ENCODE assay signal across 8 cellular contexts in the genomic region with DNA sequence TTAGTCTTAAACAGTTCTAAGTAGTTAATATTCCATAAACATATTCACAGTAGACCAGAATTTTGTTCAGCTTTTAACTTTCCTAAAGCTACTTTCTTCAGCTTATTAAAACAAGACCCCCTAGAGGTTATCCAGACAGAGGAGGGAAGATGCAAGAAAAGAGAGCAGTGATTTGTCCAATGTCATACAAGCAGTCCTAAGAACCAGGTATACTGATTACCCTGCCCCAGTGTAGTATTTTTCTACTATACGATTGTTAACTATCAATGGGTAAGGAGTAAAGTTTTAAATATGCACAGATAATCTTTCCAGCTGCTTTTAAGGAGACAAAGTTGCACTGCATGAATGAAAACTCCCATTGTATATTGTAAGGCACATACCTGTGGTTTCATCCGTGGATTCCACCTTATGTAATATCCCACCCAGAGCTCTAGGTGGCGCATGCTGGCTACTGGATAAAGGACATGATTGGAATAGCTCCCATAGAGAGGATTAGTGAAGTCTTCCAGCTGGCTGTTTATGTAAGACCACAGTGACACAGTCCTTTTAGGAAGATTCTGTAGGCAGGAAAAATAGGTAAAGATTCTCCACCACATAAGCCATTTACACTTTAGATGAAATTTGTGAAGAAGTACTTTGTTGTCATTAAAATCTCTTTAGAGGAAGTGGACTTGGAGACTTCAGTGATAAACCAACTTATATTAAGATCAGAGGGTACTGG. TPM values are rescaled to one million over a fixed set of nuclear protein-coding genes. Genes with fewer than 3 reads are reported as not detected.
DNase-seq lines count a peak whose midpoint lies in the region; ATAC-seq, FAIRE-seq and TF ChIP-seq lines count a peak whose summit lies in the region.

No MANE protein-coding gene starts in this region.

- no peak overlapping the region for H3K27ac ChIP-seq in VCaP
- peak overlapping the region; percentile 14 for H3K27ac ChIP-seq in mammary epithelial cell (ENCODE audit: insufficient read depth, low read depth, low read length)
- H3K27ac ChIP-seq in keratinocyte (ENCODE audit: control insufficient read depth, insufficient read depth, low read length): peak overlapping the region; percentile 11

- no peaks in the 10 kb centered on the region for H3K4me1 ChIP-seq in mammary epithelial cell (ENCODE audit: insufficient read depth, low read length)
- peaks cover 13% of the 10 kb centered on the region for H3K4me1 ChIP-seq in keratinocyte (ENCODE audit: control insufficient read depth, extremely low read depth, insufficient read depth, low read length)

- H3K4me3 ChIP-seq in mammary epithelial cell (replicated peaks in 1 of 3; ENCODE audit: insufficient read depth in 1 of 3, low read depth in 2 of 3, low read length in 3 of 3): no peak overlapping the region
- H3K4me3 ChIP-seq in keratinocyte (ENCODE audit: control insufficient read depth in 2 of 3, extremely low read depth in 1 of 3, insufficient read depth in 2 of 3, low read depth in 1 of 3, low read length in 3 of 3): no peak overlapping the region

- peak; percentile 87 for DNase-seq in AG08395 (ENCODE audit: low spot score)
- peak; percentile 63 for DNase-seq in NCI-H2107 treated with DMSO at 0.1 percent for 48 hours (lab: John Stamatoyannopoulos, UW; ENCODE audit: unreplicated experiment)
- DNase-seq in mammary epithelial cell: peak; percentile 81
- peak; percentile 23 for DNase-seq in keratinocyte (ENCODE audit: low read depth, low spot score)
- DNase-seq in stimulated activated CD4-positive, alpha-beta T cell treated with anti-CD3 and anti-CD28 coated beads, Interleukin-1b, Interleukin-23, amount 100 ng/mL, for 4 hours (ENCODE audit: low read depth in 2 of 2): peak; percentile 18 to 44

- H3K9me3 ChIP-seq in mammary epithelial cell (replicated peaks; ENCODE audit: insufficient read depth, low read length): no peaks in the 10 kb centered on the region
- no peaks in the 10 kb centered on the region for H3K9me3 ChIP-seq in keratinocyte (ENCODE audit: control insufficient read depth, low read depth, low read length)

- H2AFZ ChIP-seq in mammary epithelial cell (ENCODE audit: low read depth, low read length) (no peak overlapping the region), keratinocyte (ENCODE audit: control insufficient read depth, low read length) (no peak overlapping the region)

- TF ChIP-seq CTCF in VCaP (conservative IDR thresholded peaks at IDR 0.05) (peak; percentile 95), mammary epithelial cell (conservative IDR thresholded peaks at IDR 0.05 in 1 of 2, IDR thresholded peaks at IDR 0.05 in 1 of 2; ENCODE audit: extremely low read depth in 1 of 2, insufficient read depth in 1 of 2, low read depth in 1 of 2, low read length in 2 of 2) (peak; percentile 93 to 98), keratinocyte (optimal IDR thresholded peaks at IDR 0.05 in 1 of 3, IDR thresholded peaks at IDR 0.05 in 1 of 3, conservative IDR thresholded peaks at IDR 0.05 in 1 of 3; ENCODE audit: extremely low read depth in 1 of 3, insufficient read depth in 2 of 3, low read length in 3 of 3) (peak; percentile 80 to 93 (median 84))

- no TSS peak for BruUV-seq in mammary epithelial cell (replicated peaks; lab: Mats Ljungman, UMichigan)

- H3K79me2 ChIP-seq in mammary epithelial cell (ENCODE audit: insufficient read depth, low read length) (no peaks in the 10 kb centered on the region), keratinocyte (ENCODE audit: control insufficient read depth, insufficient read depth, low read length) (no peaks in the 10 kb centered on the region)

- 0% methylated on average over 3 of the region's 3 CpGs for WGBS in mammary epithelial cell (ENCODE audit: low coverage, missing lambda C conversion rate)

- H3K9ac ChIP-seq in mammary epithelial cell (ENCODE audit: insufficient read depth, low read length) (no peak overlapping the region), keratinocyte (ENCODE audit: control insufficient read depth, extremely low read depth, insufficient read depth, low read length) (no peak overlapping the region)

- intact Hi-C loops in mammary epithelial cell (cut with micrococcal nuclease): loop anchor here (1.0 to 5.0 kb wide), 6 partner anchors 132 to 685 kb away; a partner anchor contains a TSS

- FAIRE-seq in keratinocyte (lab: Jason Lieb, UNC): peak; percentile 94

- no peaks in the 10 kb centered on the region for H3K9me1 ChIP-seq in keratinocyte (ENCODE audit: control insufficient read depth, extremely low read depth, insufficient read depth, low read length)

- in situ Hi-C loops in mammary epithelial cell (cut with MboI; ENCODE audit: low sequenced_read_pairs in 2 of 2): loop anchor here (25.0 kb wide), 2 partner anchors 201 to 551 kb away; a partner anchor contains a TSS

- CTCF ChIA-PET in mammary epithelial cell (lab: Charles Lee; ENCODE audit: low non-redundant PET): interaction anchor here (0.5 to 1.7 kb wide), 4 partner anchors 13 to 1305 kb away, joined by 3 to 16 read pairs (median 3); a partner anchor contains a TSS

- H3K4me2 ChIP-seq in mammary epithelial cell (ENCODE audit: insufficient read depth, low read depth, low read length): no peak overlapping the region
- no peak overlapping the region for H3K4me2 ChIP-seq in keratinocyte (ENCODE audit: control insufficient read depth, extremely low read depth, insufficient read depth, low read depth, low read length)

- peaks cover 22% of the 10 kb centered on the region for H3K36me3 ChIP-seq in mammary epithelial cell (ENCODE audit: insufficient read depth, low read length)
- H3K36me3 ChIP-seq in keratinocyte (ENCODE audit: control insufficient read depth in 2 of 2, extremely low read depth in 1 of 2, insufficient read depth in 2 of 2, low read length in 2 of 2): peaks cover 6 to 14% of the 10 kb centered on the region in 2 experiments

- peak; percentile 95 for ATAC-seq in GM18519 (IDR thresholded peaks at IDR 0.05; ENCODE audit: low FRiP score, unreplicated experiment)
- ATAC-seq in HG03066 (IDR thresholded peaks at IDR 0.05; ENCODE audit: low read depth, unreplicated experiment): peak; percentile 83

- dilution Hi-C loops in mammary epithelial cell (cut with HindIII; ENCODE audit: low sequenced_read_pairs): no loop called here
- dilution Hi-C loops in keratinocyte (cut with MboI; ENCODE audit: extremely low pct_ligation_motif_present, low sequenced_read_pairs): no loop called here

- no peaks in the 10 kb centered on the region for H4K20me1 ChIP-seq in mammary epithelial cell (ENCODE audit: insufficient read depth, low read length)
- no peaks in the 10 kb centered on the region for H4K20me1 ChIP-seq in keratinocyte (ENCODE audit: control insufficient read depth, extremely low read depth, insufficient read depth, low read length)

- H3K27me3 ChIP-seq in mammary epithelial cell (ENCODE audit: insufficient read depth, low read length) (no peaks in the 10 kb centered on the region), keratinocyte (ENCODE audit: control insufficient read depth, extremely low read depth, insufficient read depth, low read length) (no peaks in the 10 kb centered on the region)

RNA-seq across cellular contexts. Expression of a gene that starts 45.6 kb away (rescaled TPM):
- total RNA-seq in mammary epithelial cell: 10 to 100 TPM; 25.2 to 46.8 TPM
- polyA plus RNA-seq in mammary epithelial cell (20.4 TPM), keratinocyte (12.0 to 27.1 TPM (median 16.9 TPM) in 3 replicates)
- polyA minus RNA-seq in mammary epithelial cell (10.9 TPM), keratinocyte (3.2 to 20.3 TPM (median 4.7 TPM) in 3 replicates)
- polyA plus RNA-seq in keratinocyte (2011; ENCODE audit: low read depth): 50.6 TPM
- polyA plus RNA-seq in keratinocyte (2011; cell fraction: cytosol; rRNA removed): 9.4 and 17.8 TPM in 2 replicates
- polyA plus RNA-seq in keratinocyte (2011; cell fraction: nucleus; rRNA removed): 13.3 and 16.0 TPM in 2 replicates
- 14.3 and 15.6 TPM in 2 replicates for polyA plus RNA-seq in keratinocyte (2012; ENCODE audit: low replicate concordance)
- 13.8 TPM for polyA minus RNA-seq in keratinocyte (2011; cell fraction: cytosol; rRNA and poly(A)+ RNA removed)
- polyA minus RNA-seq in keratinocyte (2011; cell fraction: nucleus; rRNA and poly(A)+ RNA removed): 6.4 and 10.1 TPM in 2 replicates

RNA-seq across cellular contexts. Expression of a gene that starts 46.3 kb away (rescaled TPM):
- total RNA-seq in mammary epithelial cell: 10 to 100 TPM; 16.9 to 25.7 TPM
- 7.9 TPM for polyA plus RNA-seq in mammary epithelial cell
- 1.8 TPM for polyA minus RNA-seq in mammary epithelial cell
- 8.7 to 17.4 TPM (median 10.4 TPM) in 3 replicates for polyA plus RNA-seq in keratinocyte
- polyA plus RNA-seq in keratinocyte (2011; ENCODE audit: low read depth): 34.3 TPM
- polyA plus RNA-seq in keratinocyte (2011; cell fraction: cytosol; rRNA removed): 3.4 and 4.6 TPM in 2 replicates
- 29.2 and 35.0 TPM in 2 replicates for polyA plus RNA-seq in keratinocyte (2011; cell fraction: nucleus; rRNA removed)
- polyA plus RNA-seq in keratinocyte (2012; ENCODE audit: low replicate concordance): 6.4 and 9.4 TPM in 2 replicates
- polyA minus RNA-seq in keratinocyte: 1.9 to 12.8 TPM (median 2.1 TPM) in 3 replicates
- 4.6 TPM for polyA minus RNA-seq in keratinocyte (2011; cell fraction: cytosol; rRNA and poly(A)+ RNA removed)
- 7.7 and 18.7 TPM in 2 replicates for polyA minus RNA-seq in keratinocyte (2011; cell fraction: nucleus; rRNA and poly(A)+ RNA removed)

Comparison
In these comparisons a context has a peak if more than half of its experiments do, and no peak if none do; other contexts are left out.
1. DNase-seq: peak in every context shown above with its lines; median percentile 87 in AG08395; 81 in mammary epithelial cell; 63 in NCI-H2107 treated with DMSO at 0.1 percent for 48 hours; 31 in stimulated activated CD4-positive, alpha-beta T cell treated with anti-CD3 and anti-CD28 coated beads, Interleukin-1b, Interleukin-23, amount 100 ng/mL, for 4 hours; 23 in keratinocyte.